ENCODE assay signal across 1 cellular context in genomic region chr6:35494161-35494563, GRCh38.
TF ChIP-seq lines count a peak whose summit lies in the region.

No MANE protein-coding gene starts in this region.

TF ChIP-seq in GM12878, 131 proteins besides CTCF, POLR2A, EP300 and RAD21:
- TF ChIP-seq PBX3 (IDR thresholded peaks at IDR 0.05; ENCODE audit: insufficient replicate concordance, low read depth, low read length) (no peak), PML (IDR thresholded peaks at IDR 0.05; ENCODE audit: low read length) (no peak), SPI1 (IDR thresholded peaks at IDR 0.05; ENCODE audit: borderline replicate concordance, insufficient read depth, low read depth, low read length) (0 out of 2 replicates have a peak, but pooled peaks have one; percentile 6)
